12 cellular contexts compared by ENCODE assay signal in genomic region chr2:102361632-102362241, GRCh38.
"Had no signal": no experiment of that assay in that cellular context is flagged by ENCODE, and none has a peak within 500 bp of the region (broad histone marks: within the 10 kb centered on the region; RNA-seq: fewer than 3 reads in every experiment).

No MANE protein-coding gene starts in this region.

- DNase-seq: activated CD4-positive, CD25-positive, alpha-beta regulatory T cell treated with anti-CD3 and anti-CD28 coated beads, Interleukin-2, amount 50 U/mL, for 72 hours; activated gamma-delta T cell treated with Interleukin-2 at 50 U/mL for 16 hours; caudate nucleus; colonic mucosa; esophagus squamous epithelium; foreskin fibroblast; head of caudate nucleus; naive thymus-derived CD4-positive, alpha-beta T cell; small intestine; substantia nigra had no signal

- H3K27me3 ChIP-seq: colonic mucosa, esophagus squamous epithelium, right atrium auricular region had no signal

- H3K4me3 ChIP-seq: colonic mucosa, esophagus squamous epithelium, right atrium auricular region had no signal

- H3K36me3 ChIP-seq: colonic mucosa had no signal

- H3K27me3 Mint-ChIP-seq: naive thymus-derived CD4-positive, alpha-beta T cell; type B pancreatic cell had no signal

- ATAC-seq: naive thymus-derived CD4-positive, alpha-beta T cell had no signal

- H3K4me3 Mint-ChIP-seq: type B pancreatic cell had no signal

- H3K27ac Mint-ChIP-seq: type B pancreatic cell had no signal
